10 cellular contexts compared by ENCODE assay signal in the genomic region with DNA sequence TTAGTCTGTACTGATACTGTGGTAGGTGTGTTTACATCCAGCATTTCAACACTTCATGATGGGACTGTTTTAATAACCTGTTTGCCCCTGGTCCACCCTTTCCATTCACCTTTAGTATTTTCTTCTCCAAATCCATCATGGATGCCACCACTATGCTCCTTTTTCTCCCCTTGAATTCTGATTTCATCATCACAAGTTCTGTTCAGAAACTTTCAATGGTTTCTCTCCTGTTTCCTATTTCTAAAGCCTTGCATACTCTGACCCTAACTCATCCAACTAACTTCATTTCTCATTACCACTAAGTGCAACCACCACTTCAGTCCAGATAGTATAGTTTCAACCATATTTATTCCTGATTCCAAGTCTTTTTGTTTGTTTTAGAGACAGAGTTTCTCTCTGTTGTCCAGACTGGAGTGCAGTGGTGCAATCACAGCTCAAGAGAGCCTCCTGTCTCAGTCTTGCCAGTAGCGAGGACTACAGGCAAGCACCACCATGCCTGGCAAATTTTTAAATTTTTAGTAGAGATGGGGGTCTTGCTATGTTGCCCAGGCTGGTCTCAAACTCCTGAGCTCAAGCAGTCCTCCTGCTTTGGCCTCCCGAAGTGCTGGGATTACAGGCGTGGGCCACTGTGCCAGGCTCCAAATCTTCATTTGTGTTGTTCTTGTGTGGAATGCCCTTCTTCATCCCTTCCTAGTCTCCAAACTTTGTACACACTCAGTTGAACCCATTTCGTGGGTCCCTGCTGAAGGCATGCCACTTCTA. TPM values are rescaled to one million over a fixed set of nuclear protein-coding genes. Genes with fewer than 3 reads are reported as not detected.
DNase-seq lines count a peak whose midpoint lies in the region; ATAC-seq and TF ChIP-seq lines count a peak whose summit lies in the region.
"Had no signal": no experiment of that assay in that cellular context is flagged by ENCODE, and none has a peak within 500 bp of the region (broad histone marks: within the 10 kb centered on the region; RNA-seq: fewer than 3 reads in every experiment).

No MANE protein-coding gene starts in this region.

- peaks cover 46% of the 10 kb centered on the region for H3K79me2 ChIP-seq in PC-3 (ENCODE audit: low read length)

- H3K9ac ChIP-seq in PC-3 (ENCODE audit: low read length) (peak overlapping the region; percentile 98), endodermal cell (ENCODE audit: extremely low read depth, low read length, poor library complexity, severe bottlenecking) (peak overlapping the region; percentile 94), rectal smooth muscle tissue (ENCODE audit: low read length) (no peak overlapping the region)

- peaks cover 11% of the 10 kb centered on the region for H3K4me1 Mint-ChIP-seq in endodermal cell

- peaks cover 5% of the 10 kb centered on the region; the same call in 1 of the 2 replicates for H4K20me1 ChIP-seq in PC-3 (ENCODE audit: low read length)

- H3K27ac ChIP-seq in PC-3 (ENCODE audit: low read length) (no peak overlapping the region), endodermal cell (ENCODE audit: low read depth, low read length) (no peak overlapping the region), rectal smooth muscle tissue (ENCODE audit: low read depth, low read length) (no peak overlapping the region)

- H3K9me2 ChIP-seq in PC-3 (replicated peaks; ENCODE audit: low read length) = no peaks in the 10 kb centered on the region

- H3K4me3 Mint-ChIP-seq in endodermal cell = peak overlapping the region; percentile 95

- no peak overlapping the region for H2AFZ ChIP-seq in PC-3 (ENCODE audit: low read length)

- H3K27ac Mint-ChIP-seq in endodermal cell = no peak overlapping the region

- H3K4me3 ChIP-seq in GM12875 (ENCODE audit: low read depth, low read length) (peak overlapping the region; percentile 97), PC-3 (ENCODE audit: low read length) (peak overlapping the region; percentile 87), endodermal cell (ENCODE audit: low read length) (peak overlapping the region; percentile 100), rectal smooth muscle tissue (ENCODE audit: low read length) (peak overlapping the region; percentile 100)

- H3K9me3 Mint-ChIP-seq in endodermal cell = no peaks in the 10 kb centered on the region

- peaks cover 9% of the 10 kb centered on the region for H3K36me3 Mint-ChIP-seq in endodermal cell (ENCODE audit: low read depth)

- H3K4me2 ChIP-seq in PC-3 (ENCODE audit: low read length) = peak overlapping the region; percentile 98

- no peak for ATAC-seq in PC-3
- no peak for ATAC-seq in GM18868 (IDR thresholded peaks at IDR 0.05; ENCODE audit: unreplicated experiment)

- H3K36me3 ChIP-seq in PC-3 (ENCODE audit: low read depth, low read length) (no peaks in the 10 kb centered on the region; the same call in 1 of the 2 replicates), endodermal cell (ENCODE audit: control insufficient read depth, insufficient read depth, low read length) (peaks cover 12% of the 10 kb centered on the region), rectal smooth muscle tissue (ENCODE audit: control insufficient read depth, insufficient read depth, low read length) (no peaks in the 10 kb centered on the region)
- H3K36me3 ChIP-seq: neutrophil had no signal

- DNase-seq in PC-3 (no peak), endodermal cell (no peak), T1000 (lab: John Stamatoyannopoulos, UW) (no peak), GM19238 (ENCODE audit: insufficient read length, low spot score) (no peak)
- no peak for DNase-seq in stimulated activated CD4-positive, alpha-beta T cell treated with anti-CD3 and anti-CD28 coated beads, Interleukin-12 subunit alpha, Interleukin-12 subunit beta, amount 100 ng/mL, for 4 hours
- DNase-seq: activated CD8-positive, alpha-beta memory T cell treated with anti-CD3 and anti-CD28 coated beads, Interleukin-2, amount 50 U/mL, for 4 hours had no signal

- H3K27me3 Mint-ChIP-seq in endodermal cell (ENCODE audit: insufficient read depth) = peaks cover 4% of the 10 kb centered on the region

- WGBS in endodermal cell (ENCODE audit: insufficient coverage in 1 of 2, insufficient read length in 1 of 2), 2 experiments = 83 to 94% methylated on average over 1 to 4 of the region's 4 CpGs

- peaks cover 16% of the 10 kb centered on the region for H3K4me1 ChIP-seq in PC-3 (ENCODE audit: insufficient read depth, low read length)
- H3K4me1 ChIP-seq in endodermal cell (ENCODE audit: control insufficient read depth, insufficient read depth, low read length) = peaks cover 9% of the 10 kb centered on the region
- peaks cover 5% of the 10 kb centered on the region for H3K4me1 ChIP-seq in rectal smooth muscle tissue (ENCODE audit: control insufficient read depth, insufficient read depth, low read length)

- intact Hi-C loops in PC-3 (cut with micrococcal nuclease) = loop anchor here (5.0 kb wide), 1 partner anchor 105 kb away; no protein-coding TSS in a partner anchor

- H3K9me3 ChIP-seq in PC-3 (ENCODE audit: low read length) (no peaks in the 10 kb centered on the region), endodermal cell (ENCODE audit: control insufficient read depth, low read length) (no peaks in the 10 kb centered on the region)
- H3K9me3 ChIP-seq: neutrophil had no signal

- CTCF ChIA-PET in PC-3 (lab: Charles Lee) = interaction anchor here (0.6 kb wide), 1 partner anchor 326 kb away, joined by 6 read pairs; no protein-coding TSS in a partner anchor

- no peaks in the 10 kb centered on the region for H3F3A ChIP-seq in PC-3 (ENCODE audit: low read length, unreplicated experiment)

- POLR2A ChIA-PET in PC-3 (lab: Charles Lee; ENCODE audit: unreplicated experiment) = no interaction called here

- TF ChIP-seq CTCF in GM12875 (IDR thresholded peaks at IDR 0.05; ENCODE audit: borderline replicate concordance, insufficient read depth, low read depth, low read length) (no peak), PC-3 (conservative IDR thresholded peaks at IDR 0.05; ENCODE audit: low read depth, low read length) (no peak), endodermal cell (conservative IDR thresholded peaks at IDR 0.05) (no peak)

- BruUV-seq in PC-3 (replicated peaks; lab: Mats Ljungman, UMichigan) = no TSS peak

- H3K27me3 ChIP-seq in PC-3 (ENCODE audit: low read length) (no peaks in the 10 kb centered on the region), endodermal cell (ENCODE audit: control insufficient read depth, insufficient read depth, low read length, poor library complexity, severe bottlenecking) (no peaks in the 10 kb centered on the region), rectal smooth muscle tissue (ENCODE audit: control insufficient read depth, insufficient read depth, low read length) (no peaks in the 10 kb centered on the region)
- H3K27me3 ChIP-seq: neutrophil had no signal

RNA-seq across cellular contexts. Expression of a gene that starts 1.2 kb away (rescaled TPM):
- total RNA-seq in PC-3 (2014; rRNA removed) (21.7 and 26.6 TPM in 2 replicates), endodermal cell (10 to 100 TPM; 28.3 to 39.6 TPM)
- 18.2 TPM for polyA plus RNA-seq in endodermal cell (2013, experiment 1 of 2)
- 18.9 TPM for polyA plus RNA-seq in endodermal cell (2013, experiment 2 of 2)

RNA-seq across cellular contexts. Expression of a gene that starts 35.2 kb away (rescaled TPM):
- 13.5 and 14.5 TPM in 2 replicates for total RNA-seq in PC-3 (2014; rRNA removed)
- total RNA-seq in endodermal cell = 10 to 100 TPM; 73.7 to 75.6 TPM
- 58.3 TPM for polyA plus RNA-seq in endodermal cell (2013, experiment 1 of 2)
- polyA plus RNA-seq in endodermal cell (2013, experiment 2 of 2) = 53.9 TPM
